Comparison of ENCODE assay signal across 8 cellular contexts in the genomic region with DNA sequence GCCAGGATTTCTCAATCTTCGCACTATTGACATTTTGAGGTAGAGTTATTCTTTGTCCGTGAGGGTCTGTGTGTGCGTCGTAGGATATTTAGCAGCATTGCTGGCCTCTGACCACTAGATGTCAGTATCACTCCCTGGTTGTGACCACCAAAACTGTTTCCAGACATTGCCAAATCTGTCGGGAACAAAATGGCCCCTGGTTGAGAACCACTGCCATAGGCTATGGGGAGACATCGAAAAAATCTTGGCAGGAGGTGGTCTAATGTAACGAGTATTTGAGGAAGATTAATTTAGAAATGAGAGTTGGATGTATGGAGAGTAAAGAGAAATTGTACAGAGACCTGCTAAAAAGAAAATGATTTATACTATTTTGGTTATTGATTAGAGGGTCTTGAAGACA.
DNase-seq lines count a peak whose midpoint lies in the region; ATAC-seq, FAIRE-seq and TF ChIP-seq lines count a peak whose summit lies in the region.

No MANE protein-coding gene starts in this region.

- WGBS in A549 (ENCODE audit: missing lambda C conversion rate): 1% methylated on average over 7 of the region's 7 CpGs
- 6 to 7% methylated on average over 6 to 7 of the region's 7 CpGs for WGBS in body of pancreas, 2 donors

- peak; percentile 97 for FAIRE-seq in A549 (lab: Jason Lieb, UNC)

- H3K4me1 ChIP-seq in A549 (peaks cover 4% of the 10 kb centered on the region; the same call in 2 of the 3 replicates), SJCRH30 (peaks cover 3% of the 10 kb centered on the region; the same call in 1 of the 2 replicates), body of pancreas (no peaks in the 10 kb centered on the region), skeletal muscle tissue (ENCODE audit: control insufficient read depth in 3 of 3, insufficient read depth in 3 of 3, low read length in 3 of 3) (peaks cover 0 to 4% (median 0%) of the 10 kb centered on the region in 3 donors)

- TF ChIP-seq CTCF in A549 (IDR thresholded peaks at IDR 0.05) (peak; percentile 73), GM12872 (IDR thresholded peaks at IDR 0.05; ENCODE audit: insufficient read depth, low read depth, low read length) (peak; percentile 77), body of pancreas (IDR thresholded peaks at IDR 0.05) (peak; percentile 49 to 75 (median 64))

- peak overlapping the region; percentile 60; the same call in 2 of the 3 replicates for H3K4me2 ChIP-seq in A549

- H3K36me3 ChIP-seq in SJCRH30 (no peaks in the 10 kb centered on the region), body of pancreas (replicated peaks in 1 of 2; ENCODE audit: insufficient read depth in 1 of 2, low read depth in 2 of 2) (no peaks in the 10 kb centered on the region), skeletal muscle tissue (ENCODE audit: control insufficient read depth in 3 of 3, insufficient read depth in 3 of 3, low read length in 3 of 3) (no peaks in the 10 kb centered on the region)

- TF ChIP-seq RAD21 in A549 (conservative IDR thresholded peaks at IDR 0.05 in 1 of 2, IDR thresholded peaks at IDR 0.05 in 1 of 2): peak; percentile 71 to 72

- CTCF ChIA-PET in A549 (lab: Yijun Ruan, JAX): interaction anchor here (1.3 kb wide), 1 partner anchor 10 kb away, joined by 4 read pairs; no protein-coding TSS in a partner anchor

- H3K9ac ChIP-seq in skeletal muscle tissue (ENCODE audit: low read depth in 1 of 3, low read length in 3 of 3): peak overlapping the region in 1 of 3 donors; percentile 7

- no peak overlapping the region for H3K27ac ChIP-seq in A549
- H3K27ac ChIP-seq in SJCRH30: no peak overlapping the region
- no peak overlapping the region for H3K27ac ChIP-seq in body of pancreas
- no peak overlapping the region for H3K27ac ChIP-seq in skeletal muscle tissue (ENCODE audit: low read depth, low read length)

- H3K9me3 ChIP-seq in A549: no peaks in the 10 kb centered on the region
- no peaks in the 10 kb centered on the region for H3K9me3 ChIP-seq in SJCRH30 (replicated peaks)
- H3K9me3 ChIP-seq in body of pancreas: no peaks in the 10 kb centered on the region
- no peaks in the 10 kb centered on the region for H3K9me3 ChIP-seq in skeletal muscle tissue (ENCODE audit: control insufficient read depth in 3 of 3, low read length in 3 of 3)

- intact Hi-C loops in body of pancreas (cut with DNase I): no loop called here

- TF ChIP-seq POLR2A in A549 (IDR thresholded peaks at IDR 0.05; ENCODE audit: low read length): no peak
- no peak for TF ChIP-seq POLR2A in body of pancreas (IDR thresholded peaks at IDR 0.05)

- peak; percentile 89 to 94 for ATAC-seq in A549
- peak; percentile 55 for ATAC-seq in body of pancreas
- no peak for ATAC-seq in GM19455 (IDR thresholded peaks at IDR 0.05; ENCODE audit: unreplicated experiment)

- no peak for TF ChIP-seq EP300 in A549 (IDR thresholded peaks at IDR 0.05)

- DNase-seq in A549 (ENCODE audit: low read depth in 1 of 2, low spot score in 1 of 2) (peak; percentile 53 to 69), LHCN-M2 (ENCODE audit: low read depth) (peak; percentile 67), SJCRH30 (peak; percentile 61 to 83), body of pancreas (peak; percentile 32 to 61 (median 56)), iPS DF 4.7 (ENCODE audit: extremely low read depth, low spot score) (peak; percentile 51)

- H3K4me3 ChIP-seq in A549 (0 out of 3 replicates have a peak overlapping the region, but pooled peaks have one; percentile 16), SJCRH30 (peak overlapping the region; percentile 4; the same call in 1 of the 2 replicates), body of pancreas (no peak overlapping the region), skeletal muscle tissue (ENCODE audit: low read length in 3 of 3) (peak overlapping the region in 2 of 3 donors; percentile 3 to 38)

- H3K27me3 ChIP-seq in SJCRH30 (no peaks in the 10 kb centered on the region), body of pancreas (no peaks in the 10 kb centered on the region), skeletal muscle tissue (ENCODE audit: control insufficient read depth in 3 of 3, insufficient read depth in 3 of 3, low read length in 3 of 3) (no peaks in the 10 kb centered on the region)

- POLR2A ChIA-PET in A549 (lab: Yijun Ruan, JAX): no interaction called here

TF ChIP-seq in A549, 52 proteins besides CTCF, POLR2A, EP300 and RAD21:
- TF ChIP-seq EHMT2 (IDR thresholded peaks at IDR 0.05; ENCODE audit: low read depth) (peak; percentile 98), HDAC2 (IDR thresholded peaks at IDR 0.05) (no peak), ZSCAN20 (CRISPR knock-in tag; IDR thresholded peaks at IDR 0.05) (peak; percentile 33; the same call in 1 of the 2 replicates), TFCP2L1 (CRISPR knock-in tag; IDR thresholded peaks at IDR 0.05) (no peak), CEBPB (IDR thresholded peaks at IDR 0.05) (peak; percentile 50 to 53; a peak in 2 of 4 replicates), KDM1A (IDR thresholded peaks at IDR 0.05; ENCODE audit: low read depth) (no peak), MYC (IDR thresholded peaks at IDR 0.05; ENCODE audit: borderline replicate concordance, low read length) (no peak), JUN (IDR thresholded peaks at IDR 0.05) (no peak), SMC3 (IDR thresholded peaks at IDR 0.05) (peak; percentile 66), CBX2 (IDR thresholded peaks at IDR 0.05; ENCODE audit: borderline replicate concordance, low read depth) (no peak), TP53 (CRISPR knock-in tag; IDR thresholded peaks at IDR 0.05) (no peak), CBX8 (IDR thresholded peaks at IDR 0.05) (no peak), FOSB (CRISPR knock-in tag; IDR thresholded peaks at IDR 0.05) (no peak), JUNB (IDR thresholded peaks at IDR 0.05) (no peak), ESRRA (IDR thresholded peaks at IDR 0.05; ENCODE audit: borderline replicate concordance, low read length) (no peak)
- TF ChIP-seq, protein P1, sequence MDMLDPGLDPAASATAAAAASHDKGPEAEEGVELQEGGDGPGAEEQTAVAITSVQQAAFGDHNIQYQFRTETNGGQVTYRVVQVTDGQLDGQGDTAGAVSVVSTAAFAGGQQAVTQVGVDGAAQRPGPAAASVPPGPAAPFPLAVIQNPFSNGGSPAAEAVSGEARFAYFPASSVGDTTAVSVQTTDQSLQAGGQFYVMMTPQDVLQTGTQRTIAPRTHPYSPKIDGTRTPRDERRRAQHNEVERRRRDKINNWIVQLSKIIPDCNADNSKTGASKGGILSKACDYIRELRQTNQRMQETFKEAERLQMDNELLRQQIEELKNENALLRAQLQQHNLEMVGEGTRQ (IDR thresholded peaks at IDR 0.05): no peak
- TF ChIP-seq, protein P2, sequence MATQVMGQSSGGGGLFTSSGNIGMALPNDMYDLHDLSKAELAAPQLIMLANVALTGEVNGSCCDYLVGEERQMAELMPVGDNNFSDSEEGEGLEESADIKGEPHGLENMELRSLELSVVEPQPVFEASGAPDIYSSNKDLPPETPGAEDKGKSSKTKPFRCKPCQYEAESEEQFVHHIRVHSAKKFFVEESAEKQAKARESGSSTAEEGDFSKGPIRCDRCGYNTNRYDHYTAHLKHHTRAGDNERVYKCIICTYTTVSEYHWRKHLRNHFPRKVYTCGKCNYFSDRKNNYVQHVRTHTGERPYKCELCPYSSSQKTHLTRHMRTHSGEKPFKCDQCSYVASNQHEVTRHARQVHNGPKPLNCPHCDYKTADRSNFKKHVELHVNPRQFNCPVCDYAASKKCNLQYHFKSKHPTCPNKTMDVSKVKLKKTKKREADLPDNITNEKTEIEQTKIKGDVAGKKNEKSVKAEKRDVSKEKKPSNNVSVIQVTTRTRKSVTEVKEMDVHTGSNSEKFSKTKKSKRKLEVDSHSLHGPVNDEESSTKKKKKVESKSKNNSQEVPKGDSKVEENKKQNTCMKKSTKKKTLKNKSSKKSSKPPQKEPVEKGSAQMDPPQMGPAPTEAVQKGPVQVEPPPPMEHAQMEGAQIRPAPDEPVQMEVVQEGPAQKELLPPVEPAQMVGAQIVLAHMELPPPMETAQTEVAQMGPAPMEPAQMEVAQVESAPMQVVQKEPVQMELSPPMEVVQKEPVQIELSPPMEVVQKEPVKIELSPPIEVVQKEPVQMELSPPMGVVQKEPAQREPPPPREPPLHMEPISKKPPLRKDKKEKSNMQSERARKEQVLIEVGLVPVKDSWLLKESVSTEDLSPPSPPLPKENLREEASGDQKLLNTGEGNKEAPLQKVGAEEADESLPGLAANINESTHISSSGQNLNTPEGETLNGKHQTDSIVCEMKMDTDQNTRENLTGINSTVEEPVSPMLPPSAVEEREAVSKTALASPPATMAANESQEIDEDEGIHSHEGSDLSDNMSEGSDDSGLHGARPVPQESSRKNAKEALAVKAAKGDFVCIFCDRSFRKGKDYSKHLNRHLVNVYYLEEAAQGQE (IDR thresholded peaks at IDR 0.05): no peak
- TF ChIP-seq, protein P3, sequence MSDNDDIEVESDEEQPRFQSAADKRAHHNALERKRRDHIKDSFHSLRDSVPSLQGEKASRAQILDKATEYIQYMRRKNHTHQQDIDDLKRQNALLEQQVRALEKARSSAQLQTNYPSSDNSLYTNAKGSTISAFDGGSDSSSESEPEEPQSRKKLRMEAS (IDR thresholded peaks at IDR 0.05): no peak

Comparison
In these comparisons a context has a peak if more than half of its experiments do, and no peak if none do; other contexts are left out.
1. H3K4me3 ChIP-seq: peak in A549 (single experiment), SJCRH30 (single experiment) and skeletal muscle tissue (2 of 3); none in body of pancreas (0 of 2).
2. Peak in every context shown above with its lines, with median percentiles within 50 percentile points of each other: DNase-seq and CTCF ChIP-seq.